ENCODE assay signal across 15 cellular contexts in genomic region chr6:54017877-54018276, GRCh38.
DNase-seq lines count a peak whose midpoint lies in the region; ATAC-seq and TF ChIP-seq lines count a peak whose summit lies in the region.
"Had no signal": no experiment of that assay in that cellular context is flagged by ENCODE, and none has a peak within 500 bp of the region (broad histone marks: within the 10 kb centered on the region; RNA-seq: fewer than 3 reads in every experiment).

No MANE protein-coding gene starts in this region.

- H3K27ac ChIP-seq in cardiac muscle cell = peak overlapping the region; percentile 96
- peak overlapping the region; percentile 89 to 92 (median 90) for H3K27ac ChIP-seq in gastrocnemius medialis
- H3K27ac ChIP-seq: 22Rv1 had no signal

- in situ Hi-C loops in gastrocnemius medialis (cut with MboI; ENCODE audit: low sequenced_read_pairs in 4 of 4) = no loop called here

- DNase-seq in cardiac muscle cell (ENCODE audit: low read depth in 1 of 2, low spot score in 1 of 2) (no peak), left ventricle myocardium superior (no peak), myocyte (ENCODE audit: low read depth) (peak; percentile 29), gastrocnemius medialis (no peak), NCI-H1436 (lab: John Stamatoyannopoulos, UW) (no peak)
- DNase-seq: Caco-2; CD8-positive, alpha-beta T cell; DMS53; GF-D8; H7 had no signal

- intact Hi-C loops in left ventricle myocardium superior (cut with micrococcal nuclease) (no loop called here), gastrocnemius medialis (cut with DNase I; ENCODE audit: low total_unique reads) (loop anchor here (10.0 kb wide), 1 partner anchor 353 kb away; the partner anchor contains the start of gene KLHL31)

- H3K4me3 ChIP-seq in cardiac muscle cell (no peak overlapping the region), gastrocnemius medialis (peak overlapping the region in 3 of 4 donors; percentile 57 to 66 (median 66))
- H3K4me3 ChIP-seq: GM23338 had no signal

- H3K9me3 ChIP-seq in cardiac muscle cell (ENCODE audit: low read depth) = no peaks in the 10 kb centered on the region
- no peaks in the 10 kb centered on the region for H3K9me3 ChIP-seq in gastrocnemius medialis
- H3K9me3 ChIP-seq: Caco-2 had no signal

- no peak for TF ChIP-seq POLR2A in gastrocnemius medialis (IDR thresholded peaks at IDR 0.05)

- no peak for ATAC-seq in left ventricle myocardium superior
- peak; percentile 41 for ATAC-seq in HG02798 (IDR thresholded peaks at IDR 0.05; ENCODE audit: poor library complexity, unreplicated experiment)
- no peak for ATAC-seq in gastrocnemius medialis
- no peak for ATAC-seq in HG03354 (IDR thresholded peaks at IDR 0.05; ENCODE audit: poor library complexity, severe bottlenecking, unreplicated experiment)
- ATAC-seq in GM21619 (IDR thresholded peaks at IDR 0.05; ENCODE audit: unreplicated experiment) = no peak
- ATAC-seq: CD8-positive, alpha-beta T cell; GM23338 had no signal

- TF ChIP-seq CTCF in cardiac muscle cell (IDR thresholded peaks at IDR 0.05; ENCODE audit: low read depth, low read length) (no peak), gastrocnemius medialis (IDR thresholded peaks at IDR 0.05 in 4 of 5, conservative IDR thresholded peaks at IDR 0.05 in 1 of 5) (no peak)

- H3K27me3 ChIP-seq in cardiac muscle cell = no peaks in the 10 kb centered on the region
- H3K27me3 ChIP-seq in gastrocnemius medialis = no peaks in the 10 kb centered on the region

- H3K36me3 ChIP-seq in cardiac muscle cell (no peaks in the 10 kb centered on the region), gastrocnemius medialis (no peaks in the 10 kb centered on the region)

- H3K4me1 ChIP-seq in cardiac muscle cell (ENCODE audit: low read depth) = peaks cover 43% of the 10 kb centered on the region
- H3K4me1 ChIP-seq in gastrocnemius medialis = peaks cover 28 to 38% of the 10 kb centered on the region in 2 donors
- H3K4me1 ChIP-seq: Caco-2 had no signal
